ENCODE assay signal across 1 cellular context in the genomic region with DNA sequence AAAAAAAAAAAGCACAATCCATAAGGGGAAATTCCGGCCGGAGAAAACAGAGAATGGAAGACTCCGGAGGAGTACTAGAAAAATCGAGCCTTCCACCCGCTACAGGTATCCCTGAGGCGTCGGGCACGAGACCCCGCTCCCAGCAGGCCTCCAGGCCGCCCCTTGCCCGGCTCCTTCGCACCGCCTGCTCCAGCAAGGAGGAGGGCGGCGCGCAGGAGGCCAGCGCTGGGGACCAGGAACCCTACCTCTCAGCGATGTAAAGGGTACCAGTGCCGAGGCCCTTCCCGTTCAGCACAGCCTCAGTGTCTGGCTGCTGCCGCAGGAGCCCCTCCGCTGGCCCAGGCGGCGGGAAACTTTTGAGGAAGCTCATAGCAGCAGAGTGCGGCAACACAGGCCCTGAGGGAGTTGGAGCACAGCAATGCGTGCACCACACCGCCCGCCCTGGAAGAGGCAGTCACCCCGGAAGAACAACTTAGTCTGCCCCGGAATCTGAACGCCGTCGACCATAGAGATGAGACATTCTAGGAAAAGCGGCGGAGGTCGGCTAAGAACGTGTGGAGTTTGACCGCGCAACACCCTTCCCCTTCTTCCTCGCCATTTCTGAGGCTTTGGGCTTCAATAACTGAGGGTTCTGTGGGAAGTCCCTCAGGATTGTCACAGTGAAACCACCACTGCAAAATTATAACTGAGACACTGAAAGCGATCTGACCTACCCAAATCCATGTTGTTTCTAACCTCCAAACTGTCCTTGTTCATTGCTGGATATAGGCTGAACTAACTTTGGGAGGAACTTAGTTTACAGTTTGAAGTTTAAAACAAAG.
TF ChIP-seq lines count a peak whose summit lies in the region.

TSS of gene CLNS1A (minus strand) at position 450 of the 821 bp plus-strand sequence. CDS start at position 370, 80 bp downstream.

TF ChIP-seq in K562, 482 proteins besides CTCF, POLR2A, EP300 and RAD21 (continued from another document and continues in another):
- TF ChIP-seq, protein P1, sequence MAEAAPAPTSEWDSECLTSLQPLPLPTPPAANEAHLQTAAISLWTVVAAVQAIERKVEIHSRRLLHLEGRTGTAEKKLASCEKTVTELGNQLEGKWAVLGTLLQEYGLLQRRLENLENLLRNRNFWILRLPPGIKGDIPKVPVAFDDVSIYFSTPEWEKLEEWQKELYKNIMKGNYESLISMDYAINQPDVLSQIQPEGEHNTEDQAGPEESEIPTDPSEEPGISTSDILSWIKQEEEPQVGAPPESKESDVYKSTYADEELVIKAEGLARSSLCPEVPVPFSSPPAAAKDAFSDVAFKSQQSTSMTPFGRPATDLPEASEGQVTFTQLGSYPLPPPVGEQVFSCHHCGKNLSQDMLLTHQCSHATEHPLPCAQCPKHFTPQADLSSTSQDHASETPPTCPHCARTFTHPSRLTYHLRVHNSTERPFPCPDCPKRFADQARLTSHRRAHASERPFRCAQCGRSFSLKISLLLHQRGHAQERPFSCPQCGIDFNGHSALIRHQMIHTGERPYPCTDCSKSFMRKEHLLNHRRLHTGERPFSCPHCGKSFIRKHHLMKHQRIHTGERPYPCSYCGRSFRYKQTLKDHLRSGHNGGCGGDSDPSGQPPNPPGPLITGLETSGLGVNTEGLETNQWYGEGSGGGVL (CRISPR knock-in tag; IDR thresholded peaks at IDR 0.05): no peak
- no peak for TF ChIP-seq CAMTA2 (CRISPR knock-in tag; conservative IDR thresholded peaks at IDR 0.05)
- TF ChIP-seq PBX2 (CRISPR knock-in tag; IDR thresholded peaks at IDR 0.05; ENCODE audit: low read depth): no peak
- TF ChIP-seq PBX2 (tag; conservative IDR thresholded peaks at IDR 0.05; ENCODE audit: low read depth): no peak
- TF ChIP-seq FOXJ3 (CRISPR knock-in tag; IDR thresholded peaks at IDR 0.05): no peak
- peak in 1 of 2 experiments; percentile 92; a peak in 2 of 3 replicates for TF ChIP-seq CBX3 (IDR thresholded peaks at IDR 0.05; ENCODE audit: borderline replicate concordance in 1 of 2, low read length in 2 of 2)
- no peak for TF ChIP-seq NR1H2 (CRISPR knock-in tag; IDR thresholded peaks at IDR 0.05)
- peak; percentile 83 for TF ChIP-seq ATF7 (IDR thresholded peaks at IDR 0.05)
- no peak for TF ChIP-seq ZNF79 (CRISPR knock-in tag; IDR thresholded peaks at IDR 0.05; ENCODE audit: low read depth)
- no peak for TF ChIP-seq KLF16 (IDR thresholded peaks at IDR 0.05)
- TF ChIP-seq ZNF785 (CRISPR knock-in tag; IDR thresholded peaks at IDR 0.05): no peak
- no peak for TF ChIP-seq MEF2D (tag; conservative IDR thresholded peaks at IDR 0.05; ENCODE audit: low read depth)
- no peak for TF ChIP-seq ESRRB (CRISPR knock-in tag; IDR thresholded peaks at IDR 0.05; ENCODE audit: borderline replicate concordance)
- peak; percentile 82 for TF ChIP-seq C11orf30 (IDR thresholded peaks at IDR 0.05; ENCODE audit: low read depth)
- TF ChIP-seq RFX1 (IDR thresholded peaks at IDR 0.05): no peak
- peak in 1 of 2 experiments; percentile 18; a peak in 1 of 4 replicates for TF ChIP-seq FOXA3 (CRISPR knock-in tag; conservative IDR thresholded peaks at IDR 0.05 in 1 of 2, IDR thresholded peaks at IDR 0.05 in 1 of 2)
- TF ChIP-seq ELF1 (tag; IDR thresholded peaks at IDR 0.05): peak; percentile 64; the same call in 1 of the 2 replicates
- TF ChIP-seq ZNF282 (CRISPR knock-in tag; IDR thresholded peaks at IDR 0.05): no peak
- peak; percentile 96 for TF ChIP-seq MYC (IDR thresholded peaks at IDR 0.05; ENCODE audit: low read depth, low read length)
- peak; percentile 73; the same call in 1 of the 2 replicates for TF ChIP-seq MYC (CRISPR knock-in tag; IDR thresholded peaks at IDR 0.05; ENCODE audit: borderline replicate concordance, low read depth)
- TF ChIP-seq SIN3A (IDR thresholded peaks at IDR 0.05; ENCODE audit: borderline replicate concordance in 2 of 2, control insufficient read depth in 1 of 2, low read depth in 2 of 2, low read length in 2 of 2): peak; percentile 89 to 90; a peak in 3 of 4 replicates
- peak; percentile 43; the same call in 1 of the 2 replicates for TF ChIP-seq XRCC5 (IDR thresholded peaks at IDR 0.05; ENCODE audit: low read depth, low read length)
- TF ChIP-seq, protein P2, sequence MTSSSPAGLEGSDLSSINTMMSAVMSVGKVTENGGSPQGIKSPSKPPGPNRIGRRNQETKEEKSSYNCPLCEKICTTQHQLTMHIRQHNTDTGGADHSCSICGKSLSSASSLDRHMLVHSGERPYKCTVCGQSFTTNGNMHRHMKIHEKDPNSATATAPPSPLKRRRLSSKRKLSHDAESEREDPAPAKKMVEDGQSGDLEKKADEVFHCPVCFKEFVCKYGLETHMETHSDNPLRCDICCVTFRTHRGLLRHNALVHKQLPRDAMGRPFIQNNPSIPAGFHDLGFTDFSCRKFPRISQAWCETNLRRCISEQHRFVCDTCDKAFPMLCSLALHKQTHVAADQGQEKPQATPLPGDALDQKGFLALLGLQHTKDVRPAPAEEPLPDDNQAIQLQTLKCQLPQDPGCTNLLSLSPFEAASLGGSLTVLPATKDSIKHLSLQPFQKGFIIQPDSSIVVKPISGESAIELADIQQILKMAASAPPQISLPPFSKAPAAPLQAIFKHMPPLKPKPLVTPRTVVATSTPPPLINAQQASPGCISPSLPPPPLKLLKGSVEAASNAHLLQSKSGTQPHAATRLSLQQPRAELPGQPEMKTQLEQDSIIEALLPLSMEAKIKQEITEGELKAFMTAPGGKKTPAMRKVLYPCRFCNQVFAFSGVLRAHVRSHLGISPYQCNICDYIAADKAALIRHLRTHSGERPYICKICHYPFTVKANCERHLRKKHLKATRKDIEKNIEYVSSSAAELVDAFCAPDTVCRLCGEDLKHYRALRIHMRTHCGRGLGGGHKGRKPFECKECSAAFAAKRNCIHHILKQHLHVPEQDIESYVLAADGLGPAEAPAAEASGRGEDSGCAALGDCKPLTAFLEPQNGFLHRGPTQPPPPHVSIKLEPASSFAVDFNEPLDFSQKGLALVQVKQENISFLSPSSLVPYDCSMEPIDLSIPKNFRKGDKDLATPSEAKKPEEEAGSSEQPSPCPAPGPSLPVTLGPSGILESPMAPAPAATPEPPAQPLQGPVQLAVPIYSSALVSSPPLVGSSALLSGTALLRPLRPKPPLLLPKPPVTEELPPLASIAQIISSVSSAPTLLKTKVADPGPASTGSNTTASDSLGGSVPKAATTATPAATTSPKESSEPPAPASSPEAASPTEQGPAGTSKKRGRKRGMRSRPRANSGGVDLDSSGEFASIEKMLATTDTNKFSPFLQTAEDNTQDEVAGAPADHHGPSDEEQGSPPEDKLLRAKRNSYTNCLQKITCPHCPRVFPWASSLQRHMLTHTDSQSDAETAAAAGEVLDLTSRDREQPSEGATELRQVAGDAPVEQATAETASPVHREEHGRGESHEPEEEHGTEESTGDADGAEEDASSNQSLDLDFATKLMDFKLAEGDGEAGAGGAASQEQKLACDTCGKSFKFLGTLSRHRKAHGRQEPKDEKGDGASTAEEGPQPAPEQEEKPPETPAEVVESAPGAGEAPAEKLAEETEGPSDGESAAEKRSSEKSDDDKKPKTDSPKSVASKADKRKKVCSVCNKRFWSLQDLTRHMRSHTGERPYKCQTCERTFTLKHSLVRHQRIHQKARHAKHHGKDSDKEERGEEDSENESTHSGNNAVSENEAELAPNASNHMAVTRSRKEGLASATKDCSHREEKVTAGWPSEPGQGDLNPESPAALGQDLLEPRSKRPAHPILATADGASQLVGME (CRISPR knock-in tag; IDR thresholded peaks at IDR 0.05): no peak
- TF ChIP-seq NFE2 (IDR thresholded peaks at IDR 0.05; ENCODE audit: low read depth): no peak
- TF ChIP-seq PPARD (CRISPR knock-in tag; IDR thresholded peaks at IDR 0.05): no peak
- TF ChIP-seq NKRF (IDR thresholded peaks at IDR 0.05; ENCODE audit: borderline replicate concordance): peak; percentile 90
- TF ChIP-seq, protein P3, sequence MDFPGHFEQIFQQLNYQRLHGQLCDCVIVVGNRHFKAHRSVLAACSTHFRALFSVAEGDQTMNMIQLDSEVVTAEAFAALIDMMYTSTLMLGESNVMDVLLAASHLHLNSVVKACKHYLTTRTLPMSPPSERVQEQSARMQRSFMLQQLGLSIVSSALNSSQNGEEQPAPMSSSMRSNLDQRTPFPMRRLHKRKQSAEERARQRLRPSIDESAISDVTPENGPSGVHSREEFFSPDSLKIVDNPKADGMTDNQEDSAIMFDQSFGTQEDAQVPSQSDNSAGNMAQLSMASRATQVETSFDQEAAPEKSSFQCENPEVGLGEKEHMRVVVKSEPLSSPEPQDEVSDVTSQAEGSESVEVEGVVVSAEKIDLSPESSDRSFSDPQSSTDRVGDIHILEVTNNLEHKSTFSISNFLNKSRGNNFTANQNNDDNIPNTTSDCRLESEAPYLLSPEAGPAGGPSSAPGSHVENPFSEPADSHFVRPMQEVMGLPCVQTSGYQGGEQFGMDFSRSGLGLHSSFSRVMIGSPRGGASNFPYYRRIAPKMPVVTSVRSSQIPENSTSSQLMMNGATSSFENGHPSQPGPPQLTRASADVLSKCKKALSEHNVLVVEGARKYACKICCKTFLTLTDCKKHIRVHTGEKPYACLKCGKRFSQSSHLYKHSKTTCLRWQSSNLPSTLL (IDR thresholded peaks at IDR 0.05): peak; percentile 36; the same call in 1 of the 2 replicates
- TF ChIP-seq FOSL1 (tag; conservative IDR thresholded peaks at IDR 0.05): no peak
- no peak for TF ChIP-seq ATF4 (CRISPR knock-in tag; IDR thresholded peaks at IDR 0.05)
- TF ChIP-seq ZZZ3 (IDR thresholded peaks at IDR 0.05): no peak
- TF ChIP-seq, protein P4, sequence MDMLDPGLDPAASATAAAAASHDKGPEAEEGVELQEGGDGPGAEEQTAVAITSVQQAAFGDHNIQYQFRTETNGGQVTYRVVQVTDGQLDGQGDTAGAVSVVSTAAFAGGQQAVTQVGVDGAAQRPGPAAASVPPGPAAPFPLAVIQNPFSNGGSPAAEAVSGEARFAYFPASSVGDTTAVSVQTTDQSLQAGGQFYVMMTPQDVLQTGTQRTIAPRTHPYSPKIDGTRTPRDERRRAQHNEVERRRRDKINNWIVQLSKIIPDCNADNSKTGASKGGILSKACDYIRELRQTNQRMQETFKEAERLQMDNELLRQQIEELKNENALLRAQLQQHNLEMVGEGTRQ (CRISPR knock-in tag; IDR thresholded peaks at IDR 0.05): no peak
- no peak for TF ChIP-seq BCL6 (CRISPR knock-in tag; IDR thresholded peaks at IDR 0.05)
- no peak for TF ChIP-seq ZNF121 (CRISPR knock-in tag; conservative IDR thresholded peaks at IDR 0.05)
- TF ChIP-seq ZNF253 (CRISPR knock-in tag; conservative IDR thresholded peaks at IDR 0.05): no peak
- no peak for TF ChIP-seq MYNN (IDR thresholded peaks at IDR 0.05)
- no peak for TF ChIP-seq MYNN (CRISPR knock-in tag; IDR thresholded peaks at IDR 0.05)
- no peak for TF ChIP-seq HMG20A (CRISPR knock-in tag; conservative IDR thresholded peaks at IDR 0.05)
- no peak for TF ChIP-seq ZNF444 (CRISPR knock-in tag; IDR thresholded peaks at IDR 0.05)
- TF ChIP-seq TGIF2 (CRISPR knock-in tag; IDR thresholded peaks at IDR 0.05): no peak
- TF ChIP-seq ZNF23 (CRISPR knock-in tag; IDR thresholded peaks at IDR 0.05): no peak
- no peak for TF ChIP-seq SRF (CRISPR knock-in tag; IDR thresholded peaks at IDR 0.05)
